36 cellular contexts compared by ENCODE assay signal in the genomic region with DNA sequence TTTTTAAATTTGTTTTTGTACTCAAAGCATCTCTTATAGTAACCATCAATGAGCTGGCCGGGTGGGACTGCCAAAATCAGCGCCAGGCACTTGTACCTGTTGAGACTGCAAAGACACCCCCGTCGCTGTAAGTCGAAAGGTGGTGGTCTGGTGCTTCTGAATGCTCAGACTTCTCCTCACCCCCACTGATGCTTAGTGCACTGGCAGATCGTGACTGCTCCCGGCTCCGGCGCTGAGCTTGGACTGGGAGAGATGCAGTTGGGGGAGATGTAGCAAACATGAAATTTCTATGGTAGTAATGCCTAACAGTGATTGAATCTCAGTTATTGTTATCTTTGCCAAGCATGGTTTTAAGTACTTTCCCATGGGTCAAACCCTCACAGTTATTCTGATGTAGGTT.
DNase-seq lines count a peak whose midpoint lies in the region; ATAC-seq, FAIRE-seq and TF ChIP-seq lines count a peak whose summit lies in the region.
"Had no signal": no experiment of that assay in that cellular context is flagged by ENCODE, and none has a peak within 500 bp of the region (broad histone marks: within the 10 kb centered on the region; RNA-seq: fewer than 3 reads in every experiment).

No MANE protein-coding gene starts in this region.

- no peak overlapping the region for H3K9ac ChIP-seq in kidney (ENCODE audit: low read length in 2 of 2)
- no peak overlapping the region for H3K9ac ChIP-seq in mesenchymal stem cell (ENCODE audit: low read length)
- H3K9ac ChIP-seq: BLaER1; BLaER1 treated with 17β-estradiol and CSF1 and Interleukin-3, amounts not matched to agents 10 nM and 100 nM had no signal

- 68% methylated on average over 9 of the region's 9 CpGs for WGBS in esophagus muscularis mucosa
- WGBS in mesenchymal stem cell = over 99% methylated on average over 9 of the region's 9 CpGs

- H3K4me3 Mint-ChIP-seq in GM23338 = no peak overlapping the region
- H3K4me3 Mint-ChIP-seq: B cell; CD14-positive monocyte; CD4-positive, alpha-beta memory T cell; CD4-positive, alpha-beta T cell; CD4-positive, CD25-positive, alpha-beta regulatory T cell; CD8-positive, alpha-beta memory T cell; CD8-positive, alpha-beta T cell had no signal

- no peaks in the 10 kb centered on the region for H3K79me2 ChIP-seq in GM23338 (replicated peaks; ENCODE audit: insufficient read depth)

- no peaks in the 10 kb centered on the region for H3K36me3 Mint-ChIP-seq in GM23338 (ENCODE audit: low read depth)

- intact Hi-C loops in esophagus muscularis mucosa (cut with DNase I) = no loop called here
- intact Hi-C loops in kidney (cut with DNase I) = no loop called here
- intact Hi-C loops in vagina (cut with DNase I) = no loop called here

- no peaks in the 10 kb centered on the region for H3K9me2 ChIP-seq in GM23338 (ENCODE audit: insufficient read depth)

- H3K9me3 Mint-ChIP-seq in GM23338 = no peaks in the 10 kb centered on the region
- H3K9me3 Mint-ChIP-seq: CD14-positive monocyte; CD4-positive, alpha-beta memory T cell; CD4-positive, alpha-beta T cell; CD4-positive, CD25-positive, alpha-beta regulatory T cell; CD8-positive, alpha-beta memory T cell; CD8-positive, alpha-beta T cell had no signal

- H3K4ac ChIP-seq in mesenchymal stem cell (ENCODE audit: low read depth in 1 of 2, low read length in 2 of 2) = no peak overlapping the region

- H3K4me1 Mint-ChIP-seq in GM23338 = peaks cover 34% of the 10 kb centered on the region
- H3K4me1 Mint-ChIP-seq: CD14-positive monocyte had no signal

- TF ChIP-seq CTCF in GM23338 (conservative IDR thresholded peaks at IDR 0.05; ENCODE audit: low read depth in 2 of 2) = no peak
- no peak for TF ChIP-seq CTCF in esophagus muscularis mucosa (IDR thresholded peaks at IDR 0.05)
- no peak for TF ChIP-seq CTCF in kidney (IDR thresholded peaks at IDR 0.05; ENCODE audit: borderline replicate concordance, extremely low read depth, insufficient read depth)
- no peak for TF ChIP-seq CTCF in vagina (IDR thresholded peaks at IDR 0.05)

- H2AK5ac ChIP-seq in mesenchymal stem cell (ENCODE audit: low read length, severe bottlenecking) = no peak overlapping the region

- TF ChIP-seq POLR2A in esophagus muscularis mucosa (IDR thresholded peaks at IDR 0.05; ENCODE audit: low read depth) (no peak), vagina (IDR thresholded peaks at IDR 0.05) (no peak)

- no peaks in the 10 kb centered on the region for H3K36me3 ChIP-seq in GM23338 (ENCODE audit: insufficient read depth)
- no peaks in the 10 kb centered on the region for H3K36me3 ChIP-seq in esophagus muscularis mucosa
- H3K36me3 ChIP-seq in kidney (ENCODE audit: control insufficient read depth in 1 of 2, insufficient read depth in 2 of 2, low read length in 2 of 2) = peaks cover 0 to 3% of the 10 kb centered on the region in 2 donors
- peaks cover 0 to 25% of the 10 kb centered on the region in 2 experiments for H3K36me3 ChIP-seq in mesenchymal stem cell (ENCODE audit: control insufficient read depth in 1 of 2, insufficient read depth in 2 of 2, low read depth in 1 of 2, low read length in 2 of 2)
- H3K36me3 ChIP-seq in vagina = no peaks in the 10 kb centered on the region
- H3K36me3 ChIP-seq: BE2C, BLaER1 had no signal

- no peak overlapping the region for H2BK120ac ChIP-seq in mesenchymal stem cell (ENCODE audit: low read depth, low read length)

- H3K27me3 ChIP-seq in GM23338 (ENCODE audit: insufficient read depth) (no peaks in the 10 kb centered on the region), esophagus muscularis mucosa (no peaks in the 10 kb centered on the region), mesenchymal stem cell (ENCODE audit: control insufficient read depth in 1 of 2, insufficient read depth in 1 of 2, low read length in 2 of 2) (no peaks in the 10 kb centered on the region), vagina (no peaks in the 10 kb centered on the region)
- H3K27me3 ChIP-seq: BE2C; BLaER1; BLaER1 treated with 17β-estradiol and CSF1 and Interleukin-3, amounts not matched to agents 10 nM and 100 nM had no signal

- H2BK12ac ChIP-seq in mesenchymal stem cell (ENCODE audit: low read length in 2 of 2) = no peak overlapping the region

- H3K4me1 ChIP-seq in GM23338 (ENCODE audit: insufficient read depth) = peaks cover 35% of the 10 kb centered on the region
- peaks cover 0 to 26% (median 24%) of the 10 kb centered on the region in 4 donors for H3K4me1 ChIP-seq in esophagus muscularis mucosa
- no peaks in the 10 kb centered on the region for H3K4me1 ChIP-seq in kidney (ENCODE audit: control insufficient read depth in 1 of 2, insufficient read depth in 1 of 2, low read depth in 1 of 2, low read length in 2 of 2)
- H3K4me1 ChIP-seq in mesenchymal stem cell (ENCODE audit: control insufficient read depth, insufficient read depth, low read depth, low read length) = no peaks in the 10 kb centered on the region
- H3K4me1 ChIP-seq in vagina = no peaks in the 10 kb centered on the region
- H3K4me1 ChIP-seq: A549, BE2C, Caco-2 had no signal

- H3K4me2 ChIP-seq in GM23338 (no peak overlapping the region), mesenchymal stem cell (ENCODE audit: low read length, poor library complexity, severe bottlenecking) (no peak overlapping the region)
- H3K4me2 ChIP-seq: A549; BLaER1; BLaER1 treated with 17β-estradiol and CSF1 and Interleukin-3, amounts not matched to agents 10 nM and 100 nM had no signal

- no peak overlapping the region for H4K8ac ChIP-seq in mesenchymal stem cell (ENCODE audit: low read length)

- no peaks in the 10 kb centered on the region; the same call in 1 of the 2 replicates for H4K20me1 ChIP-seq in GM23338 (replicated peaks; ENCODE audit: insufficient read depth)
- H4K20me1 ChIP-seq: BLaER1; BLaER1 treated with 17β-estradiol and CSF1 and Interleukin-3, amounts not matched to agents 10 nM and 100 nM had no signal

- no peak overlapping the region for H3K14ac ChIP-seq in mesenchymal stem cell (ENCODE audit: low read length in 2 of 2)

- FAIRE-seq in kidney (lab: Jason Lieb, UNC) = no peak
- FAIRE-seq: A549, D721Med had no signal

- ATAC-seq in GM23338 (peak; percentile 27; the same call in 1 of the 3 replicates), HG03280 (IDR thresholded peaks at IDR 0.05; ENCODE audit: unreplicated experiment) (no peak)
- ATAC-seq: A549; CD8-positive, alpha-beta T cell had no signal

- no peak overlapping the region for H2BK5ac ChIP-seq in mesenchymal stem cell (ENCODE audit: low read depth, low read length, poor library complexity, severe bottlenecking)

- no peak overlapping the region for H3K4me3 ChIP-seq in GM23338
- H3K4me3 ChIP-seq in esophagus muscularis mucosa = no peak overlapping the region
- no peak overlapping the region for H3K4me3 ChIP-seq in kidney (ENCODE audit: low read length in 2 of 2)
- no peak overlapping the region for H3K4me3 ChIP-seq in mesenchymal stem cell (ENCODE audit: insufficient read depth in 1 of 2, low read depth in 1 of 2, low read length in 2 of 2)
- H3K4me3 ChIP-seq in vagina = no peak overlapping the region
- H3K4me3 ChIP-seq: A549; BLaER1; BLaER1 treated with 17β-estradiol and CSF1 and Interleukin-3, amounts not matched to agents 10 nM and 100 nM had no signal

- no peak overlapping the region for H2BK15ac ChIP-seq in mesenchymal stem cell (ENCODE audit: low read depth, poor library complexity, severe bottlenecking)

- no peaks in the 10 kb centered on the region for H3F3A ChIP-seq in GM23338 (replicated peaks; ENCODE audit: low read depth)

- peaks cover 1% of the 10 kb centered on the region for H3K79me1 ChIP-seq in mesenchymal stem cell (replicated peaks; ENCODE audit: low read length, poor library complexity, severe bottlenecking)

- H3K27ac Mint-ChIP-seq in GM23338 = no peak overlapping the region
- H3K27ac Mint-ChIP-seq: B cell; CD14-positive monocyte; CD4-positive, alpha-beta memory T cell; CD4-positive, alpha-beta T cell; CD4-positive, CD25-positive, alpha-beta regulatory T cell; CD8-positive, alpha-beta memory T cell; CD8-positive, alpha-beta T cell had no signal

- no peak overlapping the region for H3K27ac ChIP-seq in GM23338 (ENCODE audit: low read depth)
- H3K27ac ChIP-seq in esophagus muscularis mucosa (replicated peaks in 1 of 4) = peak overlapping the region in 3 of 4 donors; percentile 59 to 66 (median 59)
- H3K27ac ChIP-seq in kidney (ENCODE audit: low read depth in 2 of 2, low read length in 2 of 2) = no peak overlapping the region
- H3K27ac ChIP-seq in mesenchymal stem cell (ENCODE audit: low read length, poor library complexity, severe bottlenecking) = no peak overlapping the region
- no peak overlapping the region for H3K27ac ChIP-seq in vagina
- H3K27ac ChIP-seq: 22Rv1; A549; BLaER1; BLaER1 treated with 17β-estradiol and CSF1 and Interleukin-3, amounts not matched to agents 10 nM and 100 nM; C4-2B had no signal

- H3K27me3 Mint-ChIP-seq in GM23338 (ENCODE audit: insufficient read depth, low read depth, poor library complexity) = no peaks in the 10 kb centered on the region
- H3K27me3 Mint-ChIP-seq: B cell; CD4-positive, alpha-beta memory T cell; CD4-positive, alpha-beta T cell; CD4-positive, CD25-positive, alpha-beta regulatory T cell; CD8-positive, alpha-beta memory T cell had no signal

- H3K9me3 ChIP-seq in esophagus muscularis mucosa = no peaks in the 10 kb centered on the region
- H3K9me3 ChIP-seq in kidney (ENCODE audit: control insufficient read depth in 1 of 2, low read length in 2 of 2) = no peaks in the 10 kb centered on the region
- no peaks in the 10 kb centered on the region for H3K9me3 ChIP-seq in mesenchymal stem cell (ENCODE audit: control insufficient read depth, low read length)
- H3K9me3 ChIP-seq in vagina = no peaks in the 10 kb centered on the region
- H3K9me3 ChIP-seq: A549; BE2C; BLaER1; BLaER1 treated with 17β-estradiol and CSF1 and Interleukin-3, amounts not matched to agents 10 nM and 100 nM; Caco-2 had no signal

- DNase-seq in GM23338 (ENCODE audit: low spot score) (no peak), esophagus muscularis mucosa (ENCODE audit: extremely low spot score) (no peak), kidney (peak; percentile 59), mesenchymal stem cell (no peak), NCI-H748 treated with DMSO at 0.1 percent for 48 hours (lab: John Stamatoyannopoulos, UW) (no peak), vagina (ENCODE audit: extremely low spot score in 2 of 2) (no peak), NCI-H187 treated with DMSO at 0.1 percent for 48 hours (lab: John Stamatoyannopoulos, UW) (no peak)
- DNase-seq: 8988T; ACHN; AML-193; BE2C; C1 segment of cervical spinal cord; Caco-2; Calu3; CD4-positive, alpha-beta memory T cell; CD4-positive, alpha-beta T cell; CD4-positive, CD25-positive, alpha-beta regulatory T cell; CD8-positive, alpha-beta memory T cell; CD8-positive, alpha-beta T cell; COR-L47; DMS 273 treated with DMSO at 0.1 percent for 48 hours; DMS153; DMS53; DMS79; DMS79 treated with DMSO at 0.1 percent for 48 hours; DND-41; EL had no signal

- no peak overlapping the region for H3K18ac ChIP-seq in mesenchymal stem cell (ENCODE audit: low read depth in 1 of 2, low read length in 2 of 2)

- no peak for TF ChIP-seq EP300 in esophagus muscularis mucosa (IDR thresholded peaks at IDR 0.05)

- no peak overlapping the region for H3K23ac ChIP-seq in mesenchymal stem cell (ENCODE audit: low read length in 2 of 2)

- H2AFZ ChIP-seq in GM23338 = no peak overlapping the region
- no peak overlapping the region for H2AFZ ChIP-seq in mesenchymal stem cell (ENCODE audit: low read depth, low read length)

- H4K91ac ChIP-seq in mesenchymal stem cell (ENCODE audit: low read length) = peak overlapping the region; percentile 39

TF ChIP-seq in GM23338, 12 proteins besides CTCF, POLR2A, EP300 and RAD21 (continues in another document):
- TF ChIP-seq STAT1 (IDR thresholded peaks at IDR 0.05; ENCODE audit: unreplicated experiment) = no peak

Comparison
In these comparisons a context has a peak if more than half of its experiments do, and no peak if none do; other contexts are left out.
1. H3K27ac ChIP-seq: peak in esophagus muscularis mucosa (3 of 4); none in GM23338 (single experiment), kidney (0 of 2), mesenchymal stem cell (single experiment) and vagina (single experiment).